In the genomic region with DNA sequence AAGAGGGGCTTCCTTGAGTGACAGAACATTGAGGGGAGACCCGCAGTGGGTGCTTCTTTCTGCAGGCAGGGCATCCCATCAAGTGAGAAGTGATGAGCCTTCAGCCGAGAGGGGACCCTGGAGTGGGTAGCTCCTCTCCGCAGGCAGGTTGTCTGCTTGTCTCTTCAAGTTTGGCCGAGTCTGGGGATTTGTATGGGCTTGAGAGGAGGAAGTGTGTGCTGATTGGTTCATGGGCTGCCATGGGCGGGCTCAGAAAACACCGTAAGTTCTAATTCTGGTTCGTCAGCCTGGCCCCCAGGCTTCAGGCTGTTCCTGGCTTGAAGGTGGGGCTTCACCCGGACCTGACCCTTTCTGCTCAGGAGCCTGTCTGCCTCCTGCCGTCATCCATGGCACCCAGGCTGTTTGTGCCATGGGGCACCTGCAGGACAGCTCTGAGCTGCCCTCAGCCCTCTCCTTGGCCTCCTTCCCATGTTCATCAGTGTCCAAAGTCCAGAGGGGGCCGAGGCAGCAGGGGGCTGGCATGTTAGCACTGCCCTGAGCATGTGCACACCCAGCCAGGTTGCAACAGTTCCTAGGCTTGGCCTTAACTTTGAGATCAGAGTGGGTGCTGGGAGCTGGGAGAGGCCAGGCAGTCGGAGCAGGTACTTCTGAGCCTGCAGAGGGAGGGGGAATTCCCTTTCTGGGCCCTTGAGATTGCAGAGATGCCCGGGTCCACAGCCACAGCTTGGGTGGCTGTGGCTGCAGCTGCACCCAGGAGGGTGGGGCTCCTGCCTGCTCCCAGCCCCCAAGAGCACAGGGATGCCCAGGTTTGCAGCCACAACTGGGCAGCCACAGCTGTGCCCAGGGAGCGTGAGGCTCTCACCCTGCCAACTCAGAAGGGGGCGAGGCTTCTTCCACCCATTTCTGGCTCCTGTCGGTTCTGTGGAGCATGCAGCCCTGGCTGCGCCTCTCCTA, we compare ENCODE assay signal across 8 cellular contexts. TPM values are rescaled to one million over a fixed set of nuclear protein-coding genes. Genes with fewer than 3 reads are reported as not detected.
DNase-seq lines count a peak whose midpoint lies in the region; ATAC-seq and TF ChIP-seq lines count a peak whose summit lies in the region.

No MANE protein-coding gene starts in this region.

- peaks cover 4% of the 10 kb centered on the region; the same call in 1 of the 2 replicates for H3F3A ChIP-seq in MM.1S (ENCODE audit: insufficient read depth, low read length)

- no peaks in the 10 kb centered on the region for H3K4me1 ChIP-seq in MM.1S (ENCODE audit: low read length)
- H3K4me1 ChIP-seq in mucosa of descending colon (ENCODE audit: low read depth) = no peaks in the 10 kb centered on the region

- peaks cover 10% of the 10 kb centered on the region for H3K4me1 Mint-ChIP-seq in stimulated activated effector memory CD8-positive, alpha-beta T cell treated with anti-CD3 and anti-CD28 coated beads, Interleukin-12 subunit alpha, Interleukin-12 subunit beta, amount 100 ng/mL, for 72 hours
- peaks cover 0 to 20% (median 5%) of the 10 kb centered on the region in 4 donors for H3K4me1 Mint-ChIP-seq in naive thymus-derived CD8-positive, alpha-beta T cell

- no peak overlapping the region for H3K27ac ChIP-seq in MM.1S (ENCODE audit: low read length)

- H4K20me1 ChIP-seq in MM.1S (ENCODE audit: insufficient read depth, low read length) = no peaks in the 10 kb centered on the region

- peak; percentile 88 for ATAC-seq in GM18511 (IDR thresholded peaks at IDR 0.05; ENCODE audit: unreplicated experiment)
- ATAC-seq in GM21786 (IDR thresholded peaks at IDR 0.05; ENCODE audit: unreplicated experiment) = peak; percentile 80
- peak; percentile 83 for ATAC-seq in mucosa of descending colon
- no peak for ATAC-seq in stimulated activated effector memory CD8-positive, alpha-beta T cell treated with anti-CD3 and anti-CD28 coated beads, Interleukin-12 subunit alpha, Interleukin-12 subunit beta, amount 100 ng/mL, for 72 hours
- no peak for ATAC-seq in naive thymus-derived CD8-positive, alpha-beta T cell

- H3K9ac ChIP-seq in MM.1S (ENCODE audit: low read length) = no peak overlapping the region

- H3K4me3 ChIP-seq in MM.1S (ENCODE audit: low read length) (no peak overlapping the region), mucosa of descending colon (no peak overlapping the region)

- no peak overlapping the region for H3K4me3 Mint-ChIP-seq in stimulated activated effector memory CD8-positive, alpha-beta T cell treated with anti-CD3 and anti-CD28 coated beads, Interleukin-12 subunit alpha, Interleukin-12 subunit beta, amount 100 ng/mL, for 72 hours
- no peak overlapping the region for H3K4me3 Mint-ChIP-seq in naive thymus-derived CD8-positive, alpha-beta T cell

- peaks cover 11% of the 10 kb centered on the region; the same call in 1 of the 2 replicates for H3K36me3 ChIP-seq in MM.1S (replicated peaks; ENCODE audit: insufficient read depth, low read length)
- no peaks in the 10 kb centered on the region for H3K36me3 ChIP-seq in mucosa of descending colon (ENCODE audit: low read depth)

- H3K79me2 ChIP-seq in MM.1S (ENCODE audit: low read length) = peaks cover 5% of the 10 kb centered on the region; the same call in 1 of the 2 replicates

- no peaks in the 10 kb centered on the region for H3K9me3 Mint-ChIP-seq in stimulated activated effector memory CD8-positive, alpha-beta T cell treated with anti-CD3 and anti-CD28 coated beads, Interleukin-12 subunit alpha, Interleukin-12 subunit beta, amount 100 ng/mL, for 72 hours
- H3K9me3 Mint-ChIP-seq in naive thymus-derived CD8-positive, alpha-beta T cell = no peaks in the 10 kb centered on the region

- TF ChIP-seq CTCF in MM.1S (IDR thresholded peaks at IDR 0.05; ENCODE audit: low read length) (no peak), mucosa of descending colon (IDR thresholded peaks at IDR 0.05) (no peak)

- no peaks in the 10 kb centered on the region for H3K9me3 ChIP-seq in MM.1S (replicated peaks; ENCODE audit: insufficient read depth, low read length)
- no peaks in the 10 kb centered on the region for H3K9me3 ChIP-seq in mucosa of descending colon

- DNase-seq in MM.1S = peak; percentile 34
- DNase-seq in mucosa of descending colon = peak in 1 of 3 donors; percentile 27
- DNase-seq in stimulated activated effector memory CD8-positive, alpha-beta T cell treated with anti-CD3 and anti-CD28 coated beads, Interleukin-12 subunit alpha, Interleukin-12 subunit beta, amount 100 ng/mL, for 72 hours (ENCODE audit: low spot score in 2 of 2) = no peak
- DNase-seq in SW 1271 (lab: John Stamatoyannopoulos, UW) = no peak
- DNase-seq in naive thymus-derived CD8-positive, alpha-beta T cell = no peak
- no peak for DNase-seq in retina

- intact Hi-C loops in mucosa of descending colon (cut with DNase I, micrococcal nuclease) = no loop called here

- no peak overlapping the region for H3K4me2 ChIP-seq in MM.1S (ENCODE audit: low read depth, low read length)

- no peak overlapping the region for H3K27ac Mint-ChIP-seq in stimulated activated effector memory CD8-positive, alpha-beta T cell treated with anti-CD3 and anti-CD28 coated beads, Interleukin-12 subunit alpha, Interleukin-12 subunit beta, amount 100 ng/mL, for 72 hours
- H3K27ac Mint-ChIP-seq in naive thymus-derived CD8-positive, alpha-beta T cell = peak overlapping the region in 1 of 10 donors; percentile 71

- H3K27me3 Mint-ChIP-seq in naive thymus-derived CD8-positive, alpha-beta T cell = no peaks in the 10 kb centered on the region

- POLR2A ChIA-PET in naive thymus-derived CD8-positive, alpha-beta T cell (lab: Charles Lee) = no interaction called here

- H2AFZ ChIP-seq in MM.1S (ENCODE audit: low read length) = no peak overlapping the region

- no peaks in the 10 kb centered on the region for H3K9me2 ChIP-seq in MM.1S (replicated peaks; ENCODE audit: insufficient read depth, low read length)

- peaks cover 82% of the 10 kb centered on the region for H3K36me3 Mint-ChIP-seq in stimulated activated effector memory CD8-positive, alpha-beta T cell treated with anti-CD3 and anti-CD28 coated beads, Interleukin-12 subunit alpha, Interleukin-12 subunit beta, amount 100 ng/mL, for 72 hours
- peaks cover 4 to 80% (median 29%) of the 10 kb centered on the region in 3 donors for H3K36me3 Mint-ChIP-seq in naive thymus-derived CD8-positive, alpha-beta T cell

- no peaks in the 10 kb centered on the region for H3K27me3 ChIP-seq in MM.1S (replicated peaks; ENCODE audit: insufficient read depth, low read length)

RNA-seq across cellular contexts. Expression of a gene that starts 13.5 kb away (rescaled TPM):
- total RNA-seq in mucosa of descending colon = 10 to 100 TPM; 15.3 to 35.9 (median 18.6) TPM
- 10 to 100 TPM; 18.3 to 19.5 TPM for total RNA-seq in naive thymus-derived CD8-positive, alpha-beta T cell
- polyA plus RNA-seq in naive thymus-derived CD8-positive, alpha-beta T cell = 1 to 10 TPM in 1 of 3 donors, under 1 TPM in 2; 0.82 to 2.2 (median 0.93) TPM

RNA-seq across cellular contexts. Expression of a gene that starts 13.8 kb away (rescaled TPM):
- 10 to 100 TPM; 16.8 to 20.0 (median 17.1) TPM for total RNA-seq in mucosa of descending colon
- total RNA-seq in naive thymus-derived CD8-positive, alpha-beta T cell = 10 to 100 TPM; 15.5 to 16.3 TPM
- polyA plus RNA-seq in naive thymus-derived CD8-positive, alpha-beta T cell = 10 to 100 TPM; 11.0 to 13.0 (median 12.5) TPM

Comparison
In these comparisons a context has a peak if more than half of its experiments do, and no peak if none do; other contexts are left out.
1. ATAC-seq: peak in GM18511 (single experiment), GM21786 (single experiment) and mucosa of descending colon (single experiment); none in stimulated activated effector memory CD8-positive, alpha-beta T cell treated with anti-CD3 and anti-CD28 coated beads, Interleukin-12 subunit alpha, Interleukin-12 subunit beta, amount 100 ng/mL, for 72 hours (single experiment) and naive thymus-derived CD8-positive, alpha-beta T cell (0 of 2).